In genomic region chr13:83732755-83733154, GRCh38 we compare ENCODE assay signal across 22 cellular contexts.
"Had no signal": no experiment of that assay in that cellular context is flagged by ENCODE, and none has a peak within 500 bp of the region (broad histone marks: within the 10 kb centered on the region; RNA-seq: fewer than 3 reads in every experiment).

No MANE protein-coding gene starts in this region.

- H3K4me1 ChIP-seq: lower lobe of right lung, right lobe of liver, transverse colon, uterus had no signal

- H3K27me3 Mint-ChIP-seq: activated CD4-positive, alpha-beta memory T cell treated with anti-CD3 and anti-CD28 coated beads, Interleukin-2, amount 10 ng/mL, durations not matched to agents 7 days and 5 days; activated naive CD8-positive, alpha-beta T cell treated with anti-CD3 and anti-CD28 coated beads, Interleukin-2, amount 50 U/mL, for 24 hours; dendritic cell treated with granulocyte-macrophage colony-stimulating factor and Interleukin-4, amounts not matched to agents 40 ng/mL and 50 ng/mL, for 4 days; naive B cell; stimulated activated naive CD8-positive, alpha-beta T cell treated with anti-CD3 and anti-CD28 coated beads, Interleukin-15, Interleukin-2, amounts not matched to agents 100 ng/mL and 50 ng/mL, for 24 hours had no signal

- H3K36me3 ChIP-seq: cardiac muscle cell, lower lobe of right lung, right lobe of liver, transverse colon, uterus had no signal

- H3K27me3 ChIP-seq: cardiac muscle cell, right lobe of liver, transverse colon, uterus had no signal

- H3K4me1 Mint-ChIP-seq: activated CD4-positive, alpha-beta memory T cell treated with anti-CD3 and anti-CD28 coated beads, Interleukin-2, amount 10 ng/mL, durations not matched to agents 7 days and 5 days; activated naive CD8-positive, alpha-beta T cell treated with anti-CD3 and anti-CD28 coated beads, Interleukin-2, amount 50 U/mL, for 24 hours; naive B cell had no signal

- ATAC-seq: activated naive CD8-positive, alpha-beta T cell treated with anti-CD3 and anti-CD28 coated beads, Interleukin-2, amount 50 U/mL, for 24 hours; left lobe of liver; lower lobe of right lung; right lobe of liver had no signal

- H3K27ac ChIP-seq: cardiac muscle cell, lower lobe of right lung, right lobe of liver, skin epidermis, transverse colon, uterus had no signal

- H3K27ac Mint-ChIP-seq: activated CD4-positive, alpha-beta memory T cell treated with anti-CD3 and anti-CD28 coated beads, Interleukin-2, amount 10 ng/mL, durations not matched to agents 7 days and 5 days; activated naive CD8-positive, alpha-beta T cell treated with anti-CD3 and anti-CD28 coated beads, Interleukin-2, amount 50 U/mL, for 24 hours; dendritic cell treated with granulocyte-macrophage colony-stimulating factor and Interleukin-4, amounts not matched to agents 40 ng/mL and 50 ng/mL, for 4 days; naive B cell; stimulated activated naive CD8-positive, alpha-beta T cell treated with anti-CD3 and anti-CD28 coated beads, Interleukin-15, Interleukin-2, amounts not matched to agents 100 ng/mL and 50 ng/mL, for 24 hours had no signal

- FAIRE-seq: kidney had no signal

- H3K4me3 ChIP-seq: cardiac muscle cell, lower lobe of right lung, right lobe of liver, skin epidermis, transverse colon, uterus had no signal

- H3K4me3 Mint-ChIP-seq: activated CD4-positive, alpha-beta memory T cell treated with anti-CD3 and anti-CD28 coated beads, Interleukin-2, amount 10 ng/mL, durations not matched to agents 7 days and 5 days; activated naive CD8-positive, alpha-beta T cell treated with anti-CD3 and anti-CD28 coated beads, Interleukin-2, amount 50 U/mL, for 24 hours; dendritic cell treated with granulocyte-macrophage colony-stimulating factor and Interleukin-4, amounts not matched to agents 40 ng/mL and 50 ng/mL, for 4 days; naive B cell; stimulated activated naive CD8-positive, alpha-beta T cell treated with anti-CD3 and anti-CD28 coated beads, Interleukin-15, Interleukin-2, amounts not matched to agents 100 ng/mL and 50 ng/mL, for 24 hours had no signal

- H3K9me3 ChIP-seq: lower lobe of right lung, right lobe of liver, transverse colon, uterus had no signal

- H3K36me3 Mint-ChIP-seq: naive B cell had no signal

- DNase-seq: activated CD4-positive, alpha-beta memory T cell treated with anti-CD3 and anti-CD28 coated beads, Interleukin-2, amount 10 ng/mL, durations not matched to agents 7 days and 5 days; activated CD4-positive, alpha-beta T cell treated with anti-CD3 and anti-CD28 coated beads for 48 hours; activated gamma-delta T cell; activated naive CD4-positive, alpha-beta T cell treated with anti-CD3 and anti-CD28 coated beads, Interleukin-2, amount 50 U/mL, for 16 hours; activated naive CD8-positive, alpha-beta T cell treated with anti-CD3 and anti-CD28 coated beads, Interleukin-2, amount 50 U/mL, for 24 hours; effector CD8-positive, alpha-beta T cell; erythroblast; foreskin fibroblast; kidney; lower lobe of right lung; naive B cell; occipital lobe; posterior cingulate gyrus; right lobe of liver; stimulated activated CD4-positive, alpha-beta T cell treated with anti-CD3 and anti-CD28 coated beads, Interleukin-1b, Interleukin-23, amount 100 ng/mL, for 48 hours; transverse colon; uterus had no signal

- H3K9me3 Mint-ChIP-seq: activated CD4-positive, alpha-beta memory T cell treated with anti-CD3 and anti-CD28 coated beads, Interleukin-2, amount 10 ng/mL, durations not matched to agents 7 days and 5 days; dendritic cell treated with granulocyte-macrophage colony-stimulating factor and Interleukin-4, amounts not matched to agents 40 ng/mL and 50 ng/mL, for 4 days; stimulated activated naive CD8-positive, alpha-beta T cell treated with anti-CD3 and anti-CD28 coated beads, Interleukin-15, Interleukin-2, amounts not matched to agents 100 ng/mL and 50 ng/mL, for 24 hours had no signal
